9 cellular contexts compared by ENCODE assay signal in genomic region chr3:8500208-8500961, GRCh38. TPM values are rescaled to one million over a fixed set of nuclear protein-coding genes. Genes with fewer than 3 reads are reported as not detected.
A peak's percentile ranks its signal among the peaks of the same experiment; 100 is the strongest.
DNase-seq lines count a peak whose midpoint lies in the region; ATAC-seq and TF ChIP-seq lines count a peak whose summit lies in the region.
"Had no signal": no experiment of that assay in that cellular context is flagged by ENCODE, and none has a peak within 500 bp of the region (broad histone marks: within the 10 kb centered on the region; RNA-seq: fewer than 3 reads in every experiment).

No MANE protein-coding gene starts in this region.

- no peaks in the 10 kb centered on the region for H3K9me3 ChIP-seq in CD4-positive, alpha-beta T cell (ENCODE audit: control insufficient read depth, low read length)
- H3K9me3 ChIP-seq in RWPE2 (ENCODE audit: severe bottlenecking), result no peaks in the 10 kb centered on the region

- H3K9me3 Mint-ChIP-seq in CD4-positive, alpha-beta T cell, result no peaks in the 10 kb centered on the region

- no peaks in the 10 kb centered on the region for H3K27me3 ChIP-seq in CD4-positive, alpha-beta T cell (ENCODE audit: control insufficient read depth, insufficient read depth, low read length)
- H3K27me3 ChIP-seq in RWPE2 (ENCODE audit: insufficient read depth, poor library complexity, severe bottlenecking), result no peaks in the 10 kb centered on the region

- CTCF ChIA-PET in CD4-positive, alpha-beta T cell (lab: Charles Lee), result no interaction called here

- H3K27ac ChIP-seq in CD4-positive, alpha-beta T cell (ENCODE audit: low read depth, low read length), result no peak overlapping the region
- H3K27ac ChIP-seq in RWPE2 (ENCODE audit: poor library complexity, severe bottlenecking), result peak overlapping the region; percentile 58

- peak overlapping the region; percentile 31 for H3K4me3 Mint-ChIP-seq in CD4-positive, alpha-beta T cell

- peaks cover 8% of the 10 kb centered on the region for H3K27me3 Mint-ChIP-seq in CD4-positive, alpha-beta T cell

- DNase-seq in CD4-positive, alpha-beta T cell, result no peak
- DNase-seq in RWPE2 (ENCODE audit: low spot score), result no peak
- DNase-seq in fibroblast of the aortic adventitia (ENCODE audit: low read depth), result peak; percentile 71
- DNase-seq in nucleus accumbens (lab: John Stamatoyannopoulos, UW), result peak in 46 of 56 donors; percentile 7 to 67 (median 40)
- no peak for DNase-seq in erythroblast (lab: John Stamatoyannopoulos, UW)
- no peak for DNase-seq in KG1 (lab: John Stamatoyannopoulos, UW)
- DNase-seq in NCI-H774 (lab: John Stamatoyannopoulos, UW), result no peak
- DNase-seq: activated naive CD4-positive, alpha-beta T cell treated with Interleukin-2 at 50 U/mL for 16 hours had no signal

- no peak for TF ChIP-seq CTCF in CD4-positive, alpha-beta T cell (IDR thresholded peaks at IDR 0.05)
- TF ChIP-seq CTCF in RWPE2 (IDR thresholded peaks at IDR 0.05; ENCODE audit: poor library complexity, severe bottlenecking) (no peak), fibroblast of the aortic adventitia (IDR thresholded peaks at IDR 0.05; ENCODE audit: insufficient read depth, low read length) (no peak)

- no peak overlapping the region for H3K27ac Mint-ChIP-seq in CD4-positive, alpha-beta T cell

- intact Hi-C loops in CD4-positive, alpha-beta T cell (cut with DNase I, micrococcal nuclease), result no loop called here

- TF ChIP-seq POLR2A in erythroblast (IDR thresholded peaks at IDR 0.05; ENCODE audit: low read length), result no peak

- no peaks in the 10 kb centered on the region for H3K36me3 Mint-ChIP-seq in CD4-positive, alpha-beta T cell (ENCODE audit: low read depth)

- ATAC-seq in CD4-positive, alpha-beta T cell (ENCODE audit: poor library complexity), result no peak
- ATAC-seq in RWPE2 (ENCODE audit: low read depth) (no peak), HG03378 (IDR thresholded peaks at IDR 0.05; ENCODE audit: unreplicated experiment) (no peak)

- POLR2A ChIA-PET in CD4-positive, alpha-beta T cell (lab: Charles Lee), result interaction anchor here (1.2 kb wide), 1 partner anchor 8 kb away, joined by 3 read pairs; no protein-coding TSS in a partner anchor

- H3K36me3 ChIP-seq in RWPE2 (ENCODE audit: low read depth), result no peaks in the 10 kb centered on the region

- no peak overlapping the region for H3K4me3 ChIP-seq in RWPE2 (ENCODE audit: severe bottlenecking)
- H3K4me3 ChIP-seq in fibroblast of the aortic adventitia (ENCODE audit: low read depth, low read length), result peak overlapping the region; percentile 19

- peaks cover 9% of the 10 kb centered on the region for H3K4me1 Mint-ChIP-seq in CD4-positive, alpha-beta T cell (ENCODE audit: low read depth)

- H3K4me1 ChIP-seq in RWPE2 (ENCODE audit: insufficient read depth, poor library complexity, severe bottlenecking), result peaks cover 16% of the 10 kb centered on the region

RNA-seq across cellular contexts. Expression of gene LMCD1, which starts 1.2 kb away (rescaled TPM):
- under 1 TPM; 0.36 to 0.55 TPM for total RNA-seq in CD4-positive, alpha-beta T cell
- total RNA-seq in fibroblast of the aortic adventitia (ENCODE audit: low replicate concordance), result 22.4 and 30.3 TPM in 2 replicates

Comparison
In these comparisons a context has a peak if more than half of its experiments do, and no peak if none do; other contexts are left out.
1. DNase-seq: peak in fibroblast of the aortic adventitia (single experiment) and nucleus accumbens (46 of 56); none in CD4-positive, alpha-beta T cell (0 of 10), RWPE2 (single experiment), erythroblast (0 of 2), KG1 (single experiment) and NCI-H774 (single experiment).
2. RNA of gene LMCD1, which starts 1.2 kb away (total RNA-seq): 22.4 to 30.3 TPM in fibroblast of the aortic adventitia; 0.36 to 0.55 TPM in CD4-positive, alpha-beta T cell; every median in the first group is over 10 times any median in the second.